8 cellular contexts compared by ENCODE assay signal in genomic region chr11:112174789-112175595, GRCh38. TPM values are rescaled to one million over a fixed set of nuclear protein-coding genes. Genes with fewer than 3 reads are reported as not detected.
A peak's percentile ranks its signal among the peaks of the same experiment; 100 is the strongest.
DNase-seq lines count a peak whose midpoint lies in the region; ATAC-seq and TF ChIP-seq lines count a peak whose summit lies in the region.

A gene with protein sequence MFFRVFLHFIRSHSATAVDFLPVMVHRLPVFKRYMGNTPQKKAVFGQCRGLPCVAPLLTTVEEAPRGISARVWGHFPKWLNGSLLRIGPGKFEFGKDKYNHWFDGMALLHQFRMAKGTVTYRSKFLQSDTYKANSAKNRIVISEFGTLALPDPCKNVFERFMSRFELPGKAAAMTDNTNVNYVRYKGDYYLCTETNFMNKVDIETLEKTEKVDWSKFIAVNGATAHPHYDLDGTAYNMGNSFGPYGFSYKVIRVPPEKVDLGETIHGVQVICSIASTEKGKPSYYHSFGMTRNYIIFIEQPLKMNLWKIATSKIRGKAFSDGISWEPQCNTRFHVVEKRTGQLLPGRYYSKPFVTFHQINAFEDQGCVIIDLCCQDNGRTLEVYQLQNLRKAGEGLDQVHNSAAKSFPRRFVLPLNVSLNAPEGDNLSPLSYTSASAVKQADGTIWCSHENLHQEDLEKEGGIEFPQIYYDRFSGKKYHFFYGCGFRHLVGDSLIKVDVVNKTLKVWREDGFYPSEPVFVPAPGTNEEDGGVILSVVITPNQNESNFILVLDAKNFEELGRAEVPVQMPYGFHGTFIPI (plus strand): TSS chr11:112175512. CDS start chr11:112175602, 90 bp downstream.

- no peaks in the 10 kb centered on the region for H3K36me3 Mint-ChIP-seq in CD8-positive, alpha-beta T cell

- peaks cover 10% of the 10 kb centered on the region for H3K4me1 Mint-ChIP-seq in CD8-positive, alpha-beta T cell (ENCODE audit: low read depth)

- no peaks in the 10 kb centered on the region for H3K9me3 Mint-ChIP-seq in CD8-positive, alpha-beta T cell

- WGBS in right lobe of liver (ENCODE audit: insufficient coverage, low coverage, low lambda C conversion rate, missing lambda C conversion rate): 5% methylated on average over 11 of the region's 11 CpGs

- POLR2A ChIA-PET in CD8-positive, alpha-beta T cell (lab: Charles Lee): interaction anchor here (1.0 kb wide), 1 partner anchor 9 kb away, joined by 3 read pairs; no protein-coding TSS in a partner anchor

- TF ChIP-seq POLR2A in right lobe of liver (IDR thresholded peaks at IDR 0.05): peak; percentile 85

- H3K4me1 ChIP-seq in CD8-positive, alpha-beta T cell (ENCODE audit: insufficient read depth, low read length): no peaks in the 10 kb centered on the region
- H3K4me1 ChIP-seq in effector memory CD4-positive, alpha-beta T cell (ENCODE audit: control insufficient read depth, insufficient read depth, low read length, poor library complexity, severe bottlenecking): no peaks in the 10 kb centered on the region
- H3K4me1 ChIP-seq in right lobe of liver: no peaks in the 10 kb centered on the region

- H3K27me3 ChIP-seq in CD8-positive, alpha-beta T cell (ENCODE audit: insufficient read depth, low read length): no peaks in the 10 kb centered on the region
- H3K27me3 ChIP-seq in effector memory CD4-positive, alpha-beta T cell (replicated peaks; ENCODE audit: control insufficient read depth, insufficient read depth, low read length, poor library complexity, severe bottlenecking): no peaks in the 10 kb centered on the region
- H3K27me3 ChIP-seq in right lobe of liver: no peaks in the 10 kb centered on the region

- peaks cover 24% of the 10 kb centered on the region for H3K27me3 Mint-ChIP-seq in CD8-positive, alpha-beta T cell (ENCODE audit: low read depth)

- no peak within 1 kb of the TSS for H3K27ac ChIP-seq in CD8-positive, alpha-beta T cell (ENCODE audit: low read depth, low read length)
- H3K27ac ChIP-seq in effector memory CD4-positive, alpha-beta T cell (ENCODE audit: insufficient read depth, low read length, poor library complexity, severe bottlenecking): no peak within 1 kb of the TSS
- peak within 1 kb of the TSS; percentile 51 to 87 (median 83) for H3K27ac ChIP-seq in right lobe of liver

- H3K36me3 ChIP-seq in CD8-positive, alpha-beta T cell (ENCODE audit: insufficient read depth, low read length): no peaks in the 10 kb centered on the region
- H3K36me3 ChIP-seq in effector memory CD4-positive, alpha-beta T cell (ENCODE audit: control insufficient read depth, insufficient read depth, low read length): no peaks in the 10 kb centered on the region
- peaks cover 0 to 5% (median 2%) of the 10 kb centered on the region in 4 donors for H3K36me3 ChIP-seq in right lobe of liver

- intact Hi-C loops in CD8-positive, alpha-beta T cell (cut with DNase I, micrococcal nuclease): no loop called here
- intact Hi-C loops in right lobe of liver (cut with DNase I): no loop called here

- DNase-seq in CD8-positive, alpha-beta T cell: peak in 5 of 7 experiments; percentile 9 to 42 (median 13)
- DNase-seq in NCI-H146 (lab: John Stamatoyannopoulos, UW) (peak; percentile 78), right lobe of liver (peak; percentile 81 to 93 (median 88)), NCI-H446 (lab: John Stamatoyannopoulos, UW) (no peak)
- peak in 2 of 3 donors; percentile 6 to 26 for DNase-seq in effector memory CD4-positive, alpha-beta T cell
- DNase-seq in stimulated activated CD4-positive, alpha-beta T cell treated with anti-CD3 and anti-CD28 coated beads, Interleukin-4, amount 100 ng/mL, for 24 hours: peak; percentile 42

- ATAC-seq in CD8-positive, alpha-beta T cell: peak; percentile 40
- peak; percentile 52 for ATAC-seq in GM21825 (IDR thresholded peaks at IDR 0.05; ENCODE audit: unreplicated experiment)
- peak; percentile 90 to 98 (median 93) for ATAC-seq in right lobe of liver

- H3K4me3 Mint-ChIP-seq in CD8-positive, alpha-beta T cell: peak within 1 kb of the TSS; percentile 63

- CTCF ChIA-PET in CD8-positive, alpha-beta T cell (lab: Charles Lee): no interaction called here

- no peak within 1 kb of the TSS for H3K27ac Mint-ChIP-seq in CD8-positive, alpha-beta T cell

- peak; percentile 63 for TF ChIP-seq CTCF in CD8-positive, alpha-beta T cell (IDR thresholded peaks at IDR 0.05)
- TF ChIP-seq CTCF in WI38 (IDR thresholded peaks at IDR 0.05; ENCODE audit: low read depth, low read length): peak; percentile 71
- TF ChIP-seq CTCF in right lobe of liver (IDR thresholded peaks at IDR 0.05): peak; percentile 88 to 92 (median 90)

- no peak within 1 kb of the TSS for H3K4me3 ChIP-seq in CD8-positive, alpha-beta T cell (ENCODE audit: low read depth, low read length)
- H3K4me3 ChIP-seq in WI38 (ENCODE audit: low read depth, low read length): peak within 1 kb of the TSS; percentile 47
- H3K4me3 ChIP-seq in effector memory CD4-positive, alpha-beta T cell (ENCODE audit: insufficient read depth, low read depth, low read length, poor library complexity, severe bottlenecking): no peak within 1 kb of the TSS
- peak within 1 kb of the TSS; percentile 19 to 60 (median 53) for H3K4me3 ChIP-seq in right lobe of liver

- H3K9me3 ChIP-seq in CD8-positive, alpha-beta T cell (ENCODE audit: low read length): no peaks in the 10 kb centered on the region
- H3K9me3 ChIP-seq in effector memory CD4-positive, alpha-beta T cell (ENCODE audit: control insufficient read depth, low read length): no peaks in the 10 kb centered on the region
- H3K9me3 ChIP-seq in right lobe of liver: no peaks in the 10 kb centered on the region

RNA-seq across cellular contexts. Expression of the gene that starts here (rescaled TPM):
- under 1 TPM; 0.42 to 0.46 TPM for total RNA-seq in CD8-positive, alpha-beta T cell
- 100 to 1,000 TPM in 2 of 6 experiments, 10 to 100 TPM in 4; 33.3 to 118 (median 75.5) TPM for total RNA-seq in right lobe of liver

Comparison
In these comparisons a context has a peak if more than half of its experiments do, and no peak if none do; other contexts are left out.
1. RNA of the gene that starts here (total RNA-seq): 33.3 to 118 TPM in right lobe of liver; 0.42 to 0.46 TPM in CD8-positive, alpha-beta T cell; every median in the first group is over 10 times any median in the second.
2. Peak in DNase-seq and ATAC-seq in CD8-positive, alpha-beta T cell; RNA of the gene not detected or under 1 TPM.
3. ATAC-seq: peak in every context shown above with its lines; median percentile 93 in right lobe of liver; 52 in GM21825; 40 in CD8-positive, alpha-beta T cell.
4. DNase-seq: peak in NCI-H146 (single experiment), effector memory CD4-positive, alpha-beta T cell (2 of 3), right lobe of liver (3 of 3) and stimulated activated CD4-positive, alpha-beta T cell treated with anti-CD3 and anti-CD28 coated beads, Interleukin-4, amount 100 ng/mL, for 24 hours (single experiment); none in NCI-H446 (0 of 2).
5. H3K27ac ChIP-seq: peak in right lobe of liver (3 of 3); none in CD8-positive, alpha-beta T cell (single experiment) and effector memory CD4-positive, alpha-beta T cell (single experiment).
6. H3K4me3 ChIP-seq: peak in WI38 (single experiment) and right lobe of liver (3 of 3); none in CD8-positive, alpha-beta T cell (single experiment) and effector memory CD4-positive, alpha-beta T cell (single experiment).
7. Peak in every context shown above with its lines, with median percentiles within 50 percentile points of each other: CTCF ChIP-seq.